In genomic region chr19:45863840-45864628, GRCh38 we compare ENCODE assay signal across 8 cellular contexts. TPM values are rescaled to one million over a fixed set of nuclear protein-coding genes. Genes with fewer than 3 reads are reported as not detected.
DNase-seq lines count a peak whose midpoint lies in the region; ATAC-seq, FAIRE-seq and TF ChIP-seq lines count a peak whose summit lies in the region.

TSS of gene FOXA3 (plus strand) at chr19:45864326. CDS start at chr19:45864457, 131 bp downstream.

- H3K9ac ChIP-seq in Karpas-422 (ENCODE audit: low read length) (peak within 1 kb of the TSS; percentile 56), subcutaneous abdominal adipose tissue (ENCODE audit: low read length in 5 of 5) (no peak within 1 kb of the TSS)

- H3K4me1 Mint-ChIP-seq in mesothelial cell of epicardium, result peaks cover 10% of the 10 kb centered on the region

- H3K36me3 Mint-ChIP-seq in mesothelial cell of epicardium, result peaks cover 1% of the 10 kb centered on the region

- peaks cover 47% of the 10 kb centered on the region for H3K27me3 Mint-ChIP-seq in mesothelial cell of epicardium (ENCODE audit: low read depth)

- H3K4me3 Mint-ChIP-seq in mesothelial cell of epicardium, result peak within 1 kb of the TSS; percentile 95

- peaks cover 36% of the 10 kb centered on the region for H3K79me2 ChIP-seq in Karpas-422 (ENCODE audit: low read length)

- H2AFZ ChIP-seq in Karpas-422 (ENCODE audit: low read length), result peak within 1 kb of the TSS; percentile 75

- peak; percentile 16 for TF ChIP-seq CTCF in mesothelial cell of epicardium (IDR thresholded peaks at IDR 0.05; ENCODE audit: unreplicated experiment)

- no peaks in the 10 kb centered on the region for H3K9me3 Mint-ChIP-seq in mesothelial cell of epicardium

- H3K27ac ChIP-seq in Karpas-422 (ENCODE audit: low read length) (no peak within 1 kb of the TSS), subcutaneous abdominal adipose tissue (ENCODE audit: low read depth, low read length) (peak within 1 kb of the TSS; percentile 88)

- H3K36me3 ChIP-seq in Karpas-422 (ENCODE audit: insufficient read depth, low read length) (peaks cover 5% of the 10 kb centered on the region; the same call in 1 of the 2 replicates), subcutaneous abdominal adipose tissue (ENCODE audit: control insufficient read depth in 5 of 5, insufficient read depth in 5 of 5, low read length in 5 of 5) (peaks cover 0 to 9% (median 4%) of the 10 kb centered on the region in 5 donors)

- FAIRE-seq in HTR-8/SVneo (lab: Jason Lieb, UNC), result no peak

- H3K4me1 ChIP-seq in Karpas-422 (ENCODE audit: low read length), result peaks cover 27% of the 10 kb centered on the region
- peaks cover 2 to 24% (median 19%) of the 10 kb centered on the region in 5 donors for H3K4me1 ChIP-seq in subcutaneous abdominal adipose tissue (ENCODE audit: control insufficient read depth in 5 of 5, insufficient read depth in 5 of 5, low read length in 5 of 5)

- H3K27me3 ChIP-seq in Karpas-422 (ENCODE audit: low read length), result peaks cover 3% of the 10 kb centered on the region; the same call in 1 of the 2 replicates
- H3K27me3 ChIP-seq in subcutaneous abdominal adipose tissue (ENCODE audit: control insufficient read depth in 5 of 5, insufficient read depth in 4 of 5, low read length in 5 of 5), result peaks cover 0 to 20% (median 12%) of the 10 kb centered on the region in 5 donors

- no peaks in the 10 kb centered on the region for H3K9me2 ChIP-seq in Karpas-422 (replicated peaks; ENCODE audit: insufficient read depth, low read length)

- H3K27ac Mint-ChIP-seq in mesothelial cell of epicardium, result peak within 1 kb of the TSS; percentile 99

- peak within 1 kb of the TSS; percentile 65 for H3K4me2 ChIP-seq in Karpas-422 (ENCODE audit: low read depth, low read length, poor library complexity, severe bottlenecking)

- H4K20me1 ChIP-seq in Karpas-422 (ENCODE audit: insufficient read depth, low read depth, low read length), result no peaks in the 10 kb centered on the region

- H3K4me3 ChIP-seq in Karpas-422 (ENCODE audit: low read length) (peak within 1 kb of the TSS; percentile 56), subcutaneous abdominal adipose tissue (ENCODE audit: low read depth in 1 of 5, low read length in 5 of 5) (peak within 1 kb of the TSS; percentile 64 to 97 (median 90))

- peak; percentile 9 to 16 for ATAC-seq in activated CD4-positive, CD25-positive, alpha-beta regulatory T cell treated with anti-CD3 and anti-CD28 coated beads, Interleukin-2, amount 50 U/mL, for 24 hours

- DNase-seq in NCI-H2227 (lab: John Stamatoyannopoulos, UW; ENCODE audit: unreplicated experiment) (peak; percentile 49), NCI-H2227 treated with DMSO at 0.1 percent for 48 hours (lab: John Stamatoyannopoulos, UW) (no peak), Karpas-422 (peak; percentile 77), mesothelial cell of epicardium (ENCODE audit: low spot score in 2 of 2, unreplicated experiment in 2 of 2) (no peak), HTR-8/SVneo (ENCODE audit: insufficient read length, low spot score) (no peak)
- DNase-seq in effector CD4-positive, alpha-beta T cell, result peak; percentile 43

- H3K9me3 ChIP-seq in Karpas-422 (ENCODE audit: low read length) (no peaks in the 10 kb centered on the region), subcutaneous abdominal adipose tissue (ENCODE audit: control insufficient read depth in 5 of 5, low read length in 5 of 5) (no peaks in the 10 kb centered on the region)

RNA-seq across cellular contexts. Expression of gene FOXA3, which starts in this region (rescaled TPM):
- 0.69 TPM in 1 of 2 replicates, not detected in the other for total RNA-seq in Karpas-422 (2014; rRNA removed; shearing (Covaris generic); ENCODE audit: low replicate concordance)
- not detected in 3 replicates for total RNA-seq in mesothelial cell of epicardium

Comparison
In these comparisons a context has a peak if more than half of its experiments do, and no peak if none do; other contexts are left out.
1. DNase-seq: peak in NCI-H2227 (single experiment) and effector CD4-positive, alpha-beta T cell (single experiment); none in NCI-H2227 treated with DMSO at 0.1 percent for 48 hours (single experiment), mesothelial cell of epicardium (0 of 2) and HTR-8/SVneo (single experiment).
2. Peak in DNase-seq, H3K4me3 ChIP-seq, H3K9ac ChIP-seq and H3K4me2 ChIP-seq in Karpas-422; RNA of the gene not detected or under 1 TPM.